28 cellular contexts compared by ENCODE assay signal in genomic region chr15:95812491-95812890, GRCh38.
DNase-seq lines count a peak whose midpoint lies in the region; ATAC-seq and TF ChIP-seq lines count a peak whose summit lies in the region.
"Had no signal": no experiment of that assay in that cellular context is flagged by ENCODE, and none has a peak within 500 bp of the region (broad histone marks: within the 10 kb centered on the region; RNA-seq: fewer than 3 reads in every experiment).

No MANE protein-coding gene starts in this region.

- H3K4me1 ChIP-seq in endodermal cell (ENCODE audit: control insufficient read depth, insufficient read depth, low read length) (no peaks in the 10 kb centered on the region), colonic mucosa (no peaks in the 10 kb centered on the region)
- H3K4me1 ChIP-seq: ascending aorta, heart right ventricle, pancreas, vagina had no signal

- no peaks in the 10 kb centered on the region for H3K36me3 ChIP-seq in endodermal cell (ENCODE audit: control insufficient read depth, insufficient read depth, low read length)
- no peaks in the 10 kb centered on the region for H3K36me3 ChIP-seq in colonic mucosa
- H3K36me3 ChIP-seq: ascending aorta, heart right ventricle, pancreas, vagina had no signal

- intact Hi-C loops in colonic mucosa (cut with DNase I): no loop called here

- H3K9me3 Mint-ChIP-seq in endodermal cell: no peaks in the 10 kb centered on the region
- no peaks in the 10 kb centered on the region for H3K9me3 Mint-ChIP-seq in WTC11
- no peaks in the 10 kb centered on the region for H3K9me3 Mint-ChIP-seq in activated naive CD8-positive, alpha-beta T cell treated with anti-CD3 and anti-CD28 coated beads, Interleukin-2, amount 50 U/mL, for 24 hours

- H3K9me3 ChIP-seq in endodermal cell (ENCODE audit: control insufficient read depth, low read length): no peaks in the 10 kb centered on the region
- no peaks in the 10 kb centered on the region for H3K9me3 ChIP-seq in colonic mucosa
- H3K9me3 ChIP-seq: ascending aorta, heart right ventricle, pancreas, SK-N-SH, vagina had no signal

- DNase-seq in EH (ENCODE audit: low read depth) (peak; percentile 40), RPMI7951 (ENCODE audit: low read depth) (peak; percentile 6), endodermal cell (no peak), lung microvascular endothelial cell (ENCODE audit: low read depth in 2 of 2) (peak; percentile 60 to 90), WTC11 (ENCODE audit: low spot score) (no peak), SHP77 (lab: John Stamatoyannopoulos, UW) (no peak), colonic mucosa (no peak)
- no peak for DNase-seq in activated naive CD8-positive, alpha-beta T cell treated with anti-CD3 and anti-CD28 coated beads, Interleukin-2, amount 50 U/mL, for 24 hours
- DNase-seq: activated CD4-positive, alpha-beta T cell treated with anti-CD3 and anti-CD28 coated beads for 48 hours; activated naive CD4-positive, alpha-beta T cell treated with anti-CD3 and anti-CD28 coated beads, Interleukin-2, amount 50 U/mL, for 16 hours; activated T-cell treated with anti-CD3 and anti-CD28 coated beads, Interleukin-2, amount 50 U/mL, for 72 hours; C1 segment of cervical spinal cord; DND-41; heart right ventricle; left cardiac atrium; naive thymus-derived CD8-positive, alpha-beta T cell; NCI-H1105; NCI-H1930; NCI-H2227 treated with DMSO at 0.1 percent for 48 hours; NCI-H69; pancreas; right cardiac atrium; SK-N-SH; stimulated activated naive CD8-positive, alpha-beta T cell treated with anti-CD3 and anti-CD28 coated beads, Interleukin-15, Interleukin-2, amounts not matched to agents 100 U/mL and 50 U/mL, for 24 hours had no signal

- no peak overlapping the region for H3K27ac Mint-ChIP-seq in endodermal cell
- no peak overlapping the region for H3K27ac Mint-ChIP-seq in WTC11
- no peak overlapping the region for H3K27ac Mint-ChIP-seq in activated naive CD8-positive, alpha-beta T cell treated with anti-CD3 and anti-CD28 coated beads, Interleukin-2, amount 50 U/mL, for 24 hours
- H3K27ac Mint-ChIP-seq: activated T-cell treated with anti-CD3 and anti-CD28 coated beads, Interleukin-2, amount 50 U/mL, for 72 hours; mesothelial cell of epicardium; naive thymus-derived CD8-positive, alpha-beta T cell had no signal

- H3K4me3 Mint-ChIP-seq in endodermal cell (no peak overlapping the region), WTC11 (no peak overlapping the region)
- no peak overlapping the region for H3K4me3 Mint-ChIP-seq in activated naive CD8-positive, alpha-beta T cell treated with anti-CD3 and anti-CD28 coated beads, Interleukin-2, amount 50 U/mL, for 24 hours
- H3K4me3 Mint-ChIP-seq: activated T-cell treated with anti-CD3 and anti-CD28 coated beads, Interleukin-2, amount 50 U/mL, for 72 hours; mesothelial cell of epicardium; naive thymus-derived CD8-positive, alpha-beta T cell had no signal

- TF ChIP-seq CTCF in endodermal cell (conservative IDR thresholded peaks at IDR 0.05) (no peak), WTC11 (IDR thresholded peaks at IDR 0.05) (no peak), colonic mucosa (IDR thresholded peaks at IDR 0.05) (no peak)

- H3K27me3 Mint-ChIP-seq in endodermal cell (ENCODE audit: insufficient read depth) (no peaks in the 10 kb centered on the region), WTC11 (ENCODE audit: low read depth) (no peaks in the 10 kb centered on the region; the same call in none of the 2 replicates)
- peaks cover 3% of the 10 kb centered on the region for H3K27me3 Mint-ChIP-seq in activated naive CD8-positive, alpha-beta T cell treated with anti-CD3 and anti-CD28 coated beads, Interleukin-2, amount 50 U/mL, for 24 hours

- no peak for ATAC-seq in WTC11
- no peak for ATAC-seq in activated naive CD8-positive, alpha-beta T cell treated with anti-CD3 and anti-CD28 coated beads, Interleukin-2, amount 50 U/mL, for 24 hours
- ATAC-seq: activated T-cell treated with anti-CD3 and anti-CD28 coated beads, Interleukin-2, amount 50 U/mL, for 72 hours; heart right ventricle; left cardiac atrium; naive thymus-derived CD8-positive, alpha-beta T cell; pancreas; right cardiac atrium; stimulated activated naive CD8-positive, alpha-beta T cell treated with anti-CD3 and anti-CD28 coated beads, Interleukin-15, Interleukin-2, amounts not matched to agents 100 U/mL and 50 U/mL, for 24 hours had no signal

- CTCF ChIA-PET in WTC11 (lab: Charles Lee): no interaction called here

- H3K4me1 Mint-ChIP-seq in endodermal cell (peaks cover 7% of the 10 kb centered on the region), WTC11 (no peaks in the 10 kb centered on the region)
- H3K4me1 Mint-ChIP-seq in activated naive CD8-positive, alpha-beta T cell treated with anti-CD3 and anti-CD28 coated beads, Interleukin-2, amount 50 U/mL, for 24 hours: no peaks in the 10 kb centered on the region
- H3K4me1 Mint-ChIP-seq: naive thymus-derived CD8-positive, alpha-beta T cell had no signal

- POLR2A ChIA-PET in WTC11 (lab: Charles Lee): no interaction called here

- 94 to 100% methylated on average over 2 of the region's 2 CpGs for WGBS in endodermal cell (ENCODE audit: insufficient coverage in 1 of 2, insufficient read length in 1 of 2), 2 experiments

- H3K9ac ChIP-seq in endodermal cell (ENCODE audit: extremely low read depth, low read length, poor library complexity, severe bottlenecking) (peak overlapping the region; percentile 15), colonic mucosa (ENCODE audit: low read depth in 2 of 2, low read length in 2 of 2) (no peak overlapping the region)
- H3K9ac ChIP-seq: SK-N-SH had no signal

- H3K36me3 Mint-ChIP-seq in endodermal cell (ENCODE audit: low read depth): no peaks in the 10 kb centered on the region
- no peaks in the 10 kb centered on the region for H3K36me3 Mint-ChIP-seq in WTC11
- H3K36me3 Mint-ChIP-seq in activated naive CD8-positive, alpha-beta T cell treated with anti-CD3 and anti-CD28 coated beads, Interleukin-2, amount 50 U/mL, for 24 hours (ENCODE audit: low read depth): no peaks in the 10 kb centered on the region
- H3K36me3 Mint-ChIP-seq: mesothelial cell of epicardium; naive thymus-derived CD8-positive, alpha-beta T cell had no signal

- H3K27ac ChIP-seq in endodermal cell (ENCODE audit: low read depth, low read length) (no peak overlapping the region), colonic mucosa (no peak overlapping the region)
- H3K27ac ChIP-seq: ascending aorta, heart right ventricle, pancreas, RWPE1, vagina had no signal

- H3K27me3 ChIP-seq in endodermal cell (ENCODE audit: control insufficient read depth, insufficient read depth, low read length, poor library complexity, severe bottlenecking): no peaks in the 10 kb centered on the region
- no peaks in the 10 kb centered on the region for H3K27me3 ChIP-seq in colonic mucosa
- H3K27me3 ChIP-seq: ascending aorta, heart right ventricle, vagina had no signal

- H3K4me3 ChIP-seq in endodermal cell (ENCODE audit: low read length): no peak overlapping the region
- no peak overlapping the region for H3K4me3 ChIP-seq in colonic mucosa
- H3K4me3 ChIP-seq: ascending aorta, heart right ventricle, pancreas, vagina had no signal

TF ChIP-seq in WTC11, 78 proteins besides CTCF, POLR2A, EP300 and RAD21 (continues in another document):
- TF ChIP-seq NR1H2 (CRISPR knock-in tag; IDR thresholded peaks at IDR 0.05) (no peak), IRF2 (CRISPR knock-in tag; IDR thresholded peaks at IDR 0.05; ENCODE audit: borderline replicate concordance, low read depth) (no peak), ZMAT4 (CRISPR knock-in tag; IDR thresholded peaks at IDR 0.05) (no peak), ZNF317 (CRISPR knock-in tag; IDR thresholded peaks at IDR 0.05; ENCODE audit: borderline replicate concordance, low read depth) (no peak), E2F4 (CRISPR knock-in tag; IDR thresholded peaks at IDR 0.05; ENCODE audit: borderline replicate concordance, low read depth) (no peak), AR (CRISPR knock-in tag; IDR thresholded peaks at IDR 0.05) (no peak), GTF2I (CRISPR knock-in tag; conservative IDR thresholded peaks at IDR 0.05) (no peak)

Comparison
In these comparisons a context has a peak if more than half of its experiments do, and no peak if none do; other contexts are left out.
1. DNase-seq: peak in EH (single experiment), RPMI7951 (single experiment) and lung microvascular endothelial cell (2 of 2); none in endodermal cell (single experiment), WTC11 (single experiment), SHP77 (0 of 2), activated naive CD8-positive, alpha-beta T cell treated with anti-CD3 and anti-CD28 coated beads, Interleukin-2, amount 50 U/mL, for 24 hours (single experiment) and colonic mucosa (single experiment).